29 cellular contexts compared by ENCODE assay signal in the genomic region with DNA sequence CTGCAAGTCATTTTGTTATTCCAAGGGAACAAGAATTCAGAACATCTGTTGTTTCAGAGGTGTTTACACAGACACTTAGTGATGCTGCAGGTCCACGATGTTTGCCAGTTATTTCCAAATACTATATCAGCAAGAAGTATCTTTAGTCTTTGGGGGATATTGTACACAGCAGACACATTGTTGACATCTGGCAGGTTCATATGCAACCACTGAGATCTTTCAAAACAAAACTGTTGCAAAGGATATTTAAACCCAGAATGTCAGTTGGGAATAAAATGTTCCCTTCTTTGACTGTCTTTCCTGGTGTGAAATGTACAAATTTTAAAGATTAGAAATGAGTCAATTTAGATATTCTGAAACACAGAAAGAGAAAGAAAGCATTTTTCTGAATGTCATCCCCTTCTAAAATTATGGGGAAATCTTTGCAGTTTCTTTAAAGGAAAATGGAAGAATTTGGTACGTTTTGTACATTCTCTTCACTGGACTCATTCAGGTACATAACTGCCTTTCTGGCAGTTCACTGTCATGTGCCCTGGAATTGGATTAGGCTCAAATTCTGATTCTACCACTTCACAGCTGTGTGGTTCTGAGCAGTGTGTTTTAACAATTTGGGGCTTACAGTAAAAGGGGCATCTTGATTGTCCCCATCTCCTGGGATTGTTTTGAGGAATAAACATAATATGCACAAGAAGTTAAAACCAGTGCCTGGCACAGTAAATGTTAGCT. TPM values are rescaled to one million over a fixed set of nuclear protein-coding genes. Genes with fewer than 3 reads are reported as not detected.
DNase-seq lines count a peak whose midpoint lies in the region; ATAC-seq and TF ChIP-seq lines count a peak whose summit lies in the region.
"Had no signal": no experiment of that assay in that cellular context is flagged by ENCODE, and none has a peak within 500 bp of the region (broad histone marks: within the 10 kb centered on the region; RNA-seq: fewer than 3 reads in every experiment).

No MANE protein-coding gene starts in this region.

- H3K4me1 ChIP-seq in heart left ventricle (peaks cover 0 to 7% (median 0%) of the 10 kb centered on the region in 12 donors), gastrocnemius medialis (no peaks in the 10 kb centered on the region), right lobe of liver (no peaks in the 10 kb centered on the region)
- H3K4me1 ChIP-seq: neural progenitor cell, parathyroid adenoma had no signal

- no peak for TF ChIP-seq CTCF in heart left ventricle (IDR thresholded peaks at IDR 0.05)
- TF ChIP-seq CTCF in gastrocnemius medialis (IDR thresholded peaks at IDR 0.05 in 4 of 5, conservative IDR thresholded peaks at IDR 0.05 in 1 of 5): no peak
- TF ChIP-seq CTCF in right lobe of liver (IDR thresholded peaks at IDR 0.05): no peak

- in situ Hi-C loops in gastrocnemius medialis (cut with MboI; ENCODE audit: low sequenced_read_pairs in 4 of 4): no loop called here

- TF ChIP-seq POLR2A in heart left ventricle (IDR thresholded peaks at IDR 0.05) (no peak), gastrocnemius medialis (IDR thresholded peaks at IDR 0.05) (no peak), right lobe of liver (IDR thresholded peaks at IDR 0.05) (no peak)

- intact Hi-C loops in heart left ventricle (cut with DNase I) (no loop called here), gastrocnemius medialis (cut with DNase I; ENCODE audit: low total_unique reads) (loop anchor here (5.0 kb wide), 1 partner anchor 60 kb away; no protein-coding TSS in a partner anchor), right lobe of liver (cut with DNase I) (no loop called here)

- DNase-seq in Ammon's horn (ENCODE audit: low spot score): peak; percentile 17
- DNase-seq in amniotic epithelial cell (ENCODE audit: low read depth): peak; percentile 17
- DNase-seq in heart left ventricle: no peak
- DNase-seq in gastrocnemius medialis: peak; percentile 18 to 20
- DNase-seq in GM03348 (ENCODE audit: low spot score): no peak
- no peak for DNase-seq in right lobe of liver
- DNase-seq: activated CD4-positive, alpha-beta memory T cell treated with anti-CD3 and anti-CD28 coated beads, Interleukin-2, amount 10 ng/mL, durations not matched to agents 7 days and 5 days; activated CD4-positive, CD25-positive, alpha-beta regulatory T cell treated with anti-CD3 and anti-CD28 coated beads, Interleukin-2, amount 50 U/mL, for 72 hours; activated CD8-positive, alpha-beta memory T cell treated with anti-CD3 and anti-CD28 coated beads, Interleukin-2, amount 50 U/mL, for 4 hours; activated naive CD4-positive, alpha-beta T cell treated with anti-CD3 and anti-CD28 coated beads for 36 hours; brain microvascular endothelial cell; COR-L47; kidney glomerular epithelial cell; NCI-H1436 treated with DMSO at 0.1 percent for 48 hours; NCI-H2107; NCI-H345; NCI-H69; retina; SHP77 treated with DMSO at 0.1 percent for 48 hours; stimulated activated CD4-positive, alpha-beta T cell treated with anti-CD3 and anti-CD28 coated beads, Interleukin-12 subunit alpha, Interleukin-12 subunit beta, amount 100 ng/mL, for 4 hours; stimulated activated CD4-positive, alpha-beta T cell treated with anti-CD3 and anti-CD28 coated beads, Interleukin-2, amount 100 ng/mL, for 48 hours; stimulated activated naive CD8-positive, alpha-beta T cell treated with anti-CD3 and anti-CD28 coated beads, Interleukin-15, amount 100 ng/mL, for 72 hours had no signal

- H3K4me3 ChIP-seq in heart left ventricle: no peak overlapping the region
- no peak overlapping the region for H3K4me3 ChIP-seq in gastrocnemius medialis
- H3K4me3 ChIP-seq in right lobe of liver: no peak overlapping the region
- H3K4me3 ChIP-seq: BLaER1 treated with 17β-estradiol and CSF1 and Interleukin-3, amounts not matched to agents 10 nM and 100 nM; GM23338; neural progenitor cell; tibial nerve had no signal

- ATAC-seq in heart left ventricle (peak; percentile 11 to 72 (median 36)), gastrocnemius medialis (peak; percentile 73 to 79), GM19324 (IDR thresholded peaks at IDR 0.05; ENCODE audit: low FRiP score, unreplicated experiment) (no peak), right lobe of liver (no peak)
- ATAC-seq: GM23338; Panc1; stimulated activated naive CD8-positive, alpha-beta T cell treated with anti-CD3 and anti-CD28 coated beads, Interleukin-15, amount 100 ng/mL, for 72 hours had no signal

- H3K9me3 ChIP-seq in heart left ventricle: no peaks in the 10 kb centered on the region
- no peaks in the 10 kb centered on the region for H3K9me3 ChIP-seq in gastrocnemius medialis
- H3K9me3 ChIP-seq in right lobe of liver: no peaks in the 10 kb centered on the region
- H3K9me3 ChIP-seq: BLaER1 treated with 17β-estradiol and CSF1 and Interleukin-3, amounts not matched to agents 10 nM and 100 nM; tibial nerve had no signal

- 48 to 60% (median 58%) methylated on average over 2 of the region's 2 CpGs for WGBS in heart left ventricle, 4 donors
- WGBS in right lobe of liver (ENCODE audit: insufficient coverage, low coverage, low lambda C conversion rate, missing lambda C conversion rate): 27% methylated on average over 2 of the region's 2 CpGs

- H3K27ac ChIP-seq in heart left ventricle (peak overlapping the region in 2 of 12 donors; percentile 9 to 29), gastrocnemius medialis (peak overlapping the region in 3 of 4 donors; percentile 5 to 45 (median 18)), right lobe of liver (no peak overlapping the region)
- H3K27ac ChIP-seq: BLaER1 treated with 17β-estradiol and CSF1 and Interleukin-3, amounts not matched to agents 10 nM and 100 nM; brain microvascular endothelial cell; neural progenitor cell; parathyroid adenoma had no signal

- H3K27me3 ChIP-seq in heart left ventricle (no peaks in the 10 kb centered on the region), gastrocnemius medialis (peaks cover 0 to 3% (median 0%) of the 10 kb centered on the region in 3 donors), right lobe of liver (no peaks in the 10 kb centered on the region)
- H3K27me3 ChIP-seq: BLaER1 treated with 17β-estradiol and CSF1 and Interleukin-3, amounts not matched to agents 10 nM and 100 nM; brain microvascular endothelial cell; neural progenitor cell; tibial nerve had no signal

- H3K36me3 ChIP-seq in heart left ventricle (no peaks in the 10 kb centered on the region), gastrocnemius medialis (no peaks in the 10 kb centered on the region), right lobe of liver (no peaks in the 10 kb centered on the region)
- H3K36me3 ChIP-seq: BLaER1 treated with 17β-estradiol and CSF1 and Interleukin-3, amounts not matched to agents 10 nM and 100 nM; brain microvascular endothelial cell; neural progenitor cell; tibial nerve had no signal

RNA-seq across cellular contexts. Expression of a gene that starts 40.3 kb away (rescaled TPM):
- total RNA-seq in heart left ventricle (100 to 1,000 TPM in 1 of 9 donors, 10 to 100 TPM in 8; 61.2 to 103 (median 73.3) TPM), gastrocnemius medialis (10 to 100 TPM; 30.0 to 56.6 (median 43.3) TPM), right lobe of liver (1 to 10 TPM; 2.4 to 6.2 (median 3.7) TPM)
- polyA plus RNA-seq in heart left ventricle: 10 to 100 TPM; 14.2 to 33.3 TPM

Comparison
In these comparisons a context has a peak if more than half of its experiments do, and no peak if none do; other contexts are left out.
1. DNase-seq: peak in Ammon's horn (single experiment), amniotic epithelial cell (single experiment) and gastrocnemius medialis (2 of 2); none in heart left ventricle (0 of 5), GM03348 (single experiment) and right lobe of liver (0 of 3).
2. ATAC-seq: peak in heart left ventricle (4 of 4) and gastrocnemius medialis (2 of 2); none in GM19324 (single experiment) and right lobe of liver (0 of 4).
3. H3K27ac ChIP-seq: peak in gastrocnemius medialis (3 of 4); none in right lobe of liver (0 of 3).
4. RNA of a gene that starts 40.3 kb away (total RNA-seq): 61.2 to 103 TPM in heart left ventricle and 30.0 to 56.6 TPM in gastrocnemius medialis; 2.4 to 6.2 TPM in right lobe of liver; every median in the first group is over 4 times any median in the second.